Comparison of ENCODE assay signal across 9 cellular contexts in genomic region chr2:160666677-160667061, GRCh38.
DNase-seq lines count a peak whose midpoint lies in the region; ATAC-seq and TF ChIP-seq lines count a peak whose summit lies in the region.
"Had no signal": no experiment of that assay in that cellular context is flagged by ENCODE, and none has a peak within 500 bp of the region (broad histone marks: within the 10 kb centered on the region; RNA-seq: fewer than 3 reads in every experiment).

No MANE protein-coding gene starts in this region.

- intact Hi-C loops in spleen (cut with DNase I; ENCODE audit: low total_unique reads), result no loop called here
- intact Hi-C loops in posterior vena cava (cut with DNase I), result no loop called here

- H3K36me3 ChIP-seq in spleen, result no peaks in the 10 kb centered on the region
- H3K36me3 ChIP-seq: pancreas had no signal

- TF ChIP-seq POLR2A in NB4 (IDR thresholded peaks at IDR 0.05; ENCODE audit: extremely low read depth, insufficient read length) (no peak), spleen (IDR thresholded peaks at IDR 0.05) (no peak)

- ATAC-seq in GM19455 (IDR thresholded peaks at IDR 0.05; ENCODE audit: unreplicated experiment) (peak; percentile 23), HG03039 (IDR thresholded peaks at IDR 0.05; ENCODE audit: unreplicated experiment) (no peak)

- no peaks in the 10 kb centered on the region for H3K9me3 ChIP-seq in spleen
- H3K9me3 ChIP-seq: pancreas had no signal

- peak overlapping the region; percentile 5 for H3K4me3 ChIP-seq in NB4 (ENCODE audit: low read depth, low read length)
- peak overlapping the region; percentile 26 for H3K4me3 ChIP-seq in fibroblast of the aortic adventitia (ENCODE audit: low read depth, low read length)
- H3K4me3 ChIP-seq in spleen, result no peak overlapping the region
- H3K4me3 ChIP-seq: pancreas had no signal

- H3K27ac ChIP-seq in spleen, result peak overlapping the region in 7 of 8 donors; percentile 18 to 70 (median 42)

- WGBS in spleen, 5 donors, result 28 to 42% (median 32%) methylated on average over 2 of the region's 2 CpGs

- H3K27me3 ChIP-seq in spleen (replicated peaks in 1 of 7), result no peaks in the 10 kb centered on the region
- H3K27me3 ChIP-seq: pancreas had no signal

- H3K4me1 ChIP-seq in spleen, result peaks cover 0 to 10% (median 9%) of the 10 kb centered on the region in 6 donors

- no peak for DNase-seq in NB4 (ENCODE audit: low read depth)
- no peak for DNase-seq in fibroblast of the aortic adventitia (ENCODE audit: low read depth)
- no peak for DNase-seq in spleen
- no peak for DNase-seq in activated naive CD4-positive, alpha-beta T cell (lab: John Stamatoyannopoulos, UW)
- no peak for DNase-seq in posterior vena cava (ENCODE audit: low spot score)
- no peak for DNase-seq in kidney glomerular epithelial cell (lab: John Stamatoyannopoulos, UW)
- DNase-seq: pancreas had no signal

- TF ChIP-seq CTCF in NB4 (IDR thresholded peaks at IDR 0.05; ENCODE audit: low read depth, low read length) (no peak), fibroblast of the aortic adventitia (IDR thresholded peaks at IDR 0.05; ENCODE audit: insufficient read depth, low read length) (no peak), spleen (IDR thresholded peaks at IDR 0.05 in 8 of 11, conservative IDR thresholded peaks at IDR 0.05 in 3 of 11) (no peak)

Comparison
In these comparisons a context has a peak if more than half of its experiments do, and no peak if none do; other contexts are left out.
1. H3K4me3 ChIP-seq: peak in NB4 (single experiment) and fibroblast of the aortic adventitia (single experiment); none in spleen (0 of 8).